Comparison of ENCODE assay signal across 12 cellular contexts in genomic region chr1:246213502-246213901, GRCh38.
DNase-seq lines count a peak whose midpoint lies in the region; ATAC-seq and TF ChIP-seq lines count a peak whose summit lies in the region.
"Had no signal": no experiment of that assay in that cellular context is flagged by ENCODE, and none has a peak within 500 bp of the region (broad histone marks: within the 10 kb centered on the region; RNA-seq: fewer than 3 reads in every experiment).

No MANE protein-coding gene starts in this region.

- H3K4me3 Mint-ChIP-seq in HFFc6 (no peak overlapping the region), chondrocyte (ENCODE audit: unreplicated experiment) (no peak overlapping the region)
- H3K4me3 Mint-ChIP-seq: CD4-positive, CD25-positive, alpha-beta regulatory T cell had no signal

- H3K4me2 ChIP-seq in MM.1S (ENCODE audit: low read depth, low read length), result peak overlapping the region; percentile 12; the same call in 1 of the 2 replicates

- no peaks in the 10 kb centered on the region for H3K9me2 ChIP-seq in MM.1S (replicated peaks; ENCODE audit: insufficient read depth, low read length)

- no peak for TF ChIP-seq POLR2A in breast epithelium (IDR thresholded peaks at IDR 0.05)

- peaks cover 33% of the 10 kb centered on the region for H3K4me1 ChIP-seq in MM.1S (ENCODE audit: low read length)
- H3K4me1 ChIP-seq in tibial artery, result no peaks in the 10 kb centered on the region
- H3K4me1 ChIP-seq in breast epithelium, result no peaks in the 10 kb centered on the region

- peaks cover 8% of the 10 kb centered on the region for H3F3A ChIP-seq in MM.1S (ENCODE audit: insufficient read depth, low read length)

- ATAC-seq in GM21526 (IDR thresholded peaks at IDR 0.05; ENCODE audit: low FRiP score, unreplicated experiment), result no peak
- ATAC-seq: HCT116 had no signal

- H3K4me1 Mint-ChIP-seq in HFFc6 (ENCODE audit: low read depth) (peaks cover 29% of the 10 kb centered on the region), chondrocyte (ENCODE audit: low read depth) (peaks cover 23% of the 10 kb centered on the region)

- H3K9me3 Mint-ChIP-seq in HFFc6 (no peaks in the 10 kb centered on the region), chondrocyte (ENCODE audit: low read depth) (no peaks in the 10 kb centered on the region)

- no peaks in the 10 kb centered on the region for H3K79me2 ChIP-seq in MM.1S (ENCODE audit: low read length)

- H3K36me3 ChIP-seq in MM.1S (replicated peaks; ENCODE audit: insufficient read depth, low read length) (no peaks in the 10 kb centered on the region), tibial artery (no peaks in the 10 kb centered on the region), breast epithelium (no peaks in the 10 kb centered on the region)

- intact Hi-C loops in tibial artery (cut with DNase I; ENCODE audit: low total_unique reads), result no loop called here
- intact Hi-C loops in breast epithelium (cut with DNase I; ENCODE audit: low total_unique reads), result no loop called here

- H3K36me3 Mint-ChIP-seq in HFFc6 (ENCODE audit: low read depth), result peaks cover 4% of the 10 kb centered on the region; the same call in 1 of the 2 replicates
- no peaks in the 10 kb centered on the region for H3K36me3 Mint-ChIP-seq in chondrocyte (ENCODE audit: low read depth)

- H3K9ac ChIP-seq in MM.1S (ENCODE audit: low read length), result no peak overlapping the region
- H3K9ac ChIP-seq: GM23248 had no signal

- H4K20me1 ChIP-seq in MM.1S (ENCODE audit: insufficient read depth, low read length), result no peaks in the 10 kb centered on the region

- H2AFZ ChIP-seq in MM.1S (ENCODE audit: low read length), result no peak overlapping the region
- H2AFZ ChIP-seq: GM23248 had no signal

- H3K27me3 ChIP-seq in MM.1S (replicated peaks; ENCODE audit: insufficient read depth, low read length) (no peaks in the 10 kb centered on the region), tibial artery (no peaks in the 10 kb centered on the region), breast epithelium (no peaks in the 10 kb centered on the region)

- no peak overlapping the region for H3K4me3 ChIP-seq in MM.1S (ENCODE audit: low read length)
- H3K4me3 ChIP-seq in tibial artery, result no peak overlapping the region
- H3K4me3 ChIP-seq in breast epithelium, result no peak overlapping the region
- H3K4me3 ChIP-seq: GM23248 had no signal

- H3K27me3 Mint-ChIP-seq in HFFc6 (ENCODE audit: insufficient read depth) (no peaks in the 10 kb centered on the region; the same call in 1 of the 2 replicates), chondrocyte (ENCODE audit: low read depth) (no peaks in the 10 kb centered on the region)
- H3K27me3 Mint-ChIP-seq: CD4-positive, CD25-positive, alpha-beta regulatory T cell had no signal

- TF ChIP-seq CTCF in HFFc6 (IDR thresholded peaks at IDR 0.05), result no peak
- TF ChIP-seq CTCF in MM.1S (IDR thresholded peaks at IDR 0.05; ENCODE audit: low read length), result no peak
- no peak for TF ChIP-seq CTCF in chondrocyte (IDR thresholded peaks at IDR 0.05)
- TF ChIP-seq CTCF in tibial artery (IDR thresholded peaks at IDR 0.05), result no peak
- TF ChIP-seq CTCF in breast epithelium (IDR thresholded peaks at IDR 0.05), result no peak

- DNase-seq in HFFc6, result no peak
- DNase-seq in MM.1S, result no peak
- DNase-seq in chondrocyte (ENCODE audit: low spot score), result peak; percentile 26
- no peak for DNase-seq in tibial artery
- DNase-seq in breast epithelium (ENCODE audit: low spot score in 2 of 2), result no peak
- DNase-seq in A172 (ENCODE audit: low spot score), result no peak
- DNase-seq: CD4-positive, CD25-positive, alpha-beta regulatory T cell; DMS53; GF-D8; GM23248 had no signal

- H3K9me3 ChIP-seq in MM.1S (replicated peaks; ENCODE audit: insufficient read depth, low read length), result no peaks in the 10 kb centered on the region
- H3K9me3 ChIP-seq in tibial artery, result no peaks in the 10 kb centered on the region
- H3K9me3 ChIP-seq in breast epithelium, result no peaks in the 10 kb centered on the region

- H3K27ac ChIP-seq in MM.1S (ENCODE audit: low read length), result peak overlapping the region; percentile 21; the same call in 1 of the 2 replicates
- no peak overlapping the region for H3K27ac ChIP-seq in tibial artery
- H3K27ac ChIP-seq in breast epithelium, result no peak overlapping the region
- H3K27ac ChIP-seq: GM23248 had no signal

- H3K27ac Mint-ChIP-seq in HFFc6 (peak overlapping the region; percentile 80; the same call in 1 of the 2 replicates), chondrocyte (ENCODE audit: unreplicated experiment) (peak overlapping the region; percentile 95)
- H3K27ac Mint-ChIP-seq: CD4-positive, CD25-positive, alpha-beta regulatory T cell had no signal
